In genomic region chr19:43504426-43505185, GRCh38 we compare ENCODE assay signal across 8 cellular contexts. TPM values are rescaled to one million over a fixed set of nuclear protein-coding genes. Genes with fewer than 3 reads are reported as not detected.
DNase-seq lines count a peak whose midpoint lies in the region; ATAC-seq and TF ChIP-seq lines count a peak whose summit lies in the region.

PHLDB3 (minus strand) TSS chr19:43504746; CDS start chr19:43504118, 628 bp downstream.

- DNase-seq in activated CD4-positive, alpha-beta T cell treated with anti-CD3 and anti-CD28 coated beads for 1 hour = peak; percentile 36
- DNase-seq in activated CD4-positive, alpha-beta T cell treated with anti-CD3 and anti-CD28 coated beads, Interleukin-2, amount 50 U/mL, for 48 hours = no peak
- DNase-seq in SHP77 treated with DMSO at 0.1 percent for 48 hours (lab: John Stamatoyannopoulos, UW) (peak; percentile 53), brain microvascular endothelial cell (no peak), kidney epithelial cell (ENCODE audit: low read depth) (no peak), HPDE6-E6E7 (ENCODE audit: extremely low spot score) (no peak)
- DNase-seq in stimulated activated CD4-positive, alpha-beta T cell treated with anti-CD3 and anti-CD28 coated beads, Interleukin-1b, Interleukin-23, amount 100 ng/mL, for 48 hours = peak; percentile 52

- H3K4me3 ChIP-seq in brain microvascular endothelial cell (ENCODE audit: low read depth, low read length) = peak within 1 kb of the TSS; percentile 77
- peak within 1 kb of the TSS; percentile 92 for H3K4me3 ChIP-seq in kidney epithelial cell (ENCODE audit: low read depth, low read length)

- peak within 1 kb of the TSS; percentile 4 for H3K27ac ChIP-seq in brain microvascular endothelial cell

- peaks cover 8% of the 10 kb centered on the region for H3K36me3 ChIP-seq in brain microvascular endothelial cell (replicated peaks)
- H3K36me3 ChIP-seq in kidney epithelial cell (ENCODE audit: control insufficient read depth, insufficient read depth, low read length) = no peaks in the 10 kb centered on the region

- TF ChIP-seq CTCF in brain microvascular endothelial cell (IDR thresholded peaks at IDR 0.05; ENCODE audit: low read depth, low read length, missing control alignments) (no peak), kidney epithelial cell (IDR thresholded peaks at IDR 0.05; ENCODE audit: insufficient read depth, low read length, poor library complexity, severe bottlenecking) (peak; percentile 3)

- in situ Hi-C loops in brain microvascular endothelial cell (cut with HindIII; ENCODE audit: low pct_ligation_motif_present, low sequenced_read_pairs) = no loop called here

- peak; percentile 12 for ATAC-seq in HG03135 (IDR thresholded peaks at IDR 0.05; ENCODE audit: unreplicated experiment)

- H3K27me3 ChIP-seq in brain microvascular endothelial cell (replicated peaks) (no peaks in the 10 kb centered on the region), kidney epithelial cell (ENCODE audit: control insufficient read depth, insufficient read depth, low read length) (no peaks in the 10 kb centered on the region)

RNA-seq across cellular contexts. Expression of gene PHLDB3, which starts in this region (rescaled TPM):
- 15.8 and 23.0 TPM in 2 replicates for total RNA-seq in kidney epithelial cell

Comparison
In these comparisons a context has a peak if more than half of its experiments do, and no peak if none do; other contexts are left out.
1. DNase-seq: peak in activated CD4-positive, alpha-beta T cell treated with anti-CD3 and anti-CD28 coated beads for 1 hour (single experiment), SHP77 treated with DMSO at 0.1 percent for 48 hours (single experiment) and stimulated activated CD4-positive, alpha-beta T cell treated with anti-CD3 and anti-CD28 coated beads, Interleukin-1b, Interleukin-23, amount 100 ng/mL, for 48 hours (single experiment); none in activated CD4-positive, alpha-beta T cell treated with anti-CD3 and anti-CD28 coated beads, Interleukin-2, amount 50 U/mL, for 48 hours (0 of 2), brain microvascular endothelial cell (single experiment), kidney epithelial cell (single experiment) and HPDE6-E6E7 (single experiment).